In genomic region chr10:70563230-70563629, GRCh38 we compare ENCODE assay signal across 1 cellular context.
TF ChIP-seq lines count a peak whose summit lies in the region.

No MANE protein-coding gene starts in this region.

TF ChIP-seq in HepG2, 621 proteins besides CTCF, POLR2A, EP300 and RAD21:
- TF ChIP-seq ZNF296 (CRISPR knock-in tag; conservative IDR thresholded peaks at IDR 0.05) (no peak), MEIS1 (CRISPR knock-in tag; IDR thresholded peaks at IDR 0.05; ENCODE audit: borderline replicate concordance) (no peak), ZUFSP (CRISPR knock-in tag; IDR thresholded peaks at IDR 0.05; ENCODE audit: borderline replicate concordance) (no peak), FOSL1 (CRISPR knock-in tag; IDR thresholded peaks at IDR 0.05; ENCODE audit: borderline replicate concordance) (no peak), ZNF816 (CRISPR knock-in tag; IDR thresholded peaks at IDR 0.05; ENCODE audit: borderline replicate concordance) (no peak), AGO2 (optimal IDR thresholded peaks at IDR 0.05; ENCODE audit: low read depth, low read length) (no peak), SNAI1 (CRISPR knock-in tag; IDR thresholded peaks at IDR 0.05; ENCODE audit: borderline replicate concordance) (no peak), ZNF672 (CRISPR knock-in tag; IDR thresholded peaks at IDR 0.05) (no peak), UBTF (CRISPR knock-in tag; IDR thresholded peaks at IDR 0.05) (no peak), ZNF484 (CRISPR knock-in tag; IDR thresholded peaks at IDR 0.05; ENCODE audit: borderline replicate concordance, low read depth) (no peak), ZNF18 (CRISPR knock-in tag; IDR thresholded peaks at IDR 0.05; ENCODE audit: insufficient replicate concordance) (no peak), MED13 (CRISPR knock-in tag; IDR thresholded peaks at IDR 0.05) (no peak), BATF2 (CRISPR knock-in tag; IDR thresholded peaks at IDR 0.05) (no peak), SRSF9 (IDR thresholded peaks at IDR 0.05; ENCODE audit: borderline replicate concordance, insufficient read depth, low read depth, low read length, poor library complexity, severe bottlenecking) (no peak)
